In the genomic region with DNA sequence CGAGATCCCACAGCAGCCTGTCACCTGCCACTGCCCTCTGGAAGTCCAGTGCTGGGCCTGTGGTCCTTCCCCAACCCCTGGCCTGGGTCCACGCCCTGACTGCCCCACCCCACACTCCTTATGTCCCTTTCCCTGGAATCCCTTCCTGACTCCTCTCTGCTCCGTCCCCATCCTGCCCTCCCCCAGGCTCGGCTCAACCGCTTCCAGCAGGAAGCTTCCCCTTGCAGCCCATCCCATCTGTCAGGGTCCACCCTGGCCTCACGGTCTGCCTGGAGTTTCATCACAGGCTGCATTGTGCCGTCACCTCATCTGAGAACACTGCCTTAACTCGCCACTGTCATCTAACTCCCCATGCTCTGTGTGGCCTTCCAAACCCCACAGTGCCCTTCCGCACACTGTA, we compare ENCODE assay signal across 22 cellular contexts.
"Had no signal": no experiment of that assay in that cellular context is flagged by ENCODE, and none has a peak within 500 bp of the region (broad histone marks: within the 10 kb centered on the region; RNA-seq: fewer than 3 reads in every experiment).

No MANE protein-coding gene starts in this region.

- H3K4me3 ChIP-seq: tibial artery had no signal

- H3K9me3 ChIP-seq: tibial artery had no signal

- H2AFZ ChIP-seq: parathyroid adenoma had no signal

- H3K27me3 ChIP-seq: tibial artery had no signal

- H3K4me1 ChIP-seq: parathyroid adenoma had no signal

- DNase-seq: activated CD4-positive, alpha-beta T cell treated with anti-CD3 and anti-CD28 coated beads, Interleukin-2, amount 50 U/mL, for 1 hour; activated CD8-positive, alpha-beta T cell treated with anti-CD3 and anti-CD28 coated beads, Interleukin-2, amount 10 ng/mL, durations not matched to agents 7 days and 5 days; activated gamma-delta T cell; anterior cingulate cortex; caudate nucleus; effector CD4-positive, alpha-beta T cell; erythroblast; foreskin fibroblast; immature natural killer cell; kidney glomerular epithelial cell; left ventricle myocardium superior; midbrain; small intestine; stimulated activated CD4-positive, alpha-beta T cell treated with anti-CD3 and anti-CD28 coated beads, Interleukin-2, amount 100 ng/mL, for 24 hours; stimulated activated naive CD8-positive, alpha-beta T cell treated with anti-CD3 and anti-CD28 coated beads, Interleukin-15, amount 100 ng/mL, for 72 hours; T-helper 17 cell; tibial artery had no signal

- H3K27ac ChIP-seq: parathyroid adenoma, tibial artery had no signal

- ATAC-seq: activated CD4-positive, CD25-positive, alpha-beta regulatory T cell treated with anti-CD3 and anti-CD28 coated beads, Interleukin-2, amount 50 U/mL, for 24 hours; activated CD8-positive, alpha-beta T cell treated with anti-CD3 and anti-CD28 coated beads, Interleukin-2, amount 10 ng/mL, durations not matched to agents 7 days and 5 days; left ventricle myocardium superior; natural killer cell treated with Interleukin-12 subunit alpha and Interleukin-12 subunit beta and Interleukin-15 and Interleukin-18, amount 100 ng/mL, for 72 hours; sciatic nerve; stimulated activated effector memory CD8-positive, alpha-beta T cell treated with anti-CD3 and anti-CD28 coated beads, Interleukin-12 subunit alpha, Interleukin-12 subunit beta, amount 100 ng/mL, for 72 hours; stimulated activated naive CD8-positive, alpha-beta T cell treated with anti-CD3 and anti-CD28 coated beads, Interleukin-15, amount 100 ng/mL, for 72 hours; T-helper 17 cell had no signal

- H3K79me2 ChIP-seq: parathyroid adenoma had no signal
